ENCODE assay signal across 8 cellular contexts in the genomic region with DNA sequence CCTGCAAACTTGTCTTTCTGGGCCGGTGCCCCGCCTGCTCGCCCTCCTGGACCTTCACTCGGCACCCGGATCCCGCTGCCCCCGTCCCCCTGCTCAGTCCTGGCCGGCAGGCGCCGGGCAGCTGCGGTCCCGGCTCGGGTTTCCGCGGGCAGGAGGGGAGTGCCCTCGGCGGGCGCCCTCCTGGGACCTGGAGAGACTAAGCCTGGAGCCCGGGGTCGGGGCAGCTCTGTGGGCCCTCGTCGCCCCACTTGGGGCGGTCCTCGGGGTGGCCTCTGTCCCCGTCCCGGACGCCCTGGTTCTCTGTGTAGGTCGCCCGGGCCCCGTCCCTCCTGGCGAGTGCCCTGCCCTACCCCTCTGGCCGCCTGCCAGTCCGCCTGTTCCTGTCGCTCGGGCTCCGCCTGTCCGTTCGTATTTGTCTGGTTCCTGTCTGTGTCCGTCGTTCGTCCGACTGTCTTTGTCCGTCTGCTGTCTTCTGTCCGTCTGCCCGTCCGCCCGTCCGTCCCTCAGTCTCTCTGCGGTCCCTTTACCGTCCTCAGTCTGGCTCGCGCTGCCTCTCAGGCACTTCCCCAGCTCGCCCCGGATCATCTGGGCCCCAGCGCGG. TPM values are rescaled to one million over a fixed set of nuclear protein-coding genes. Genes with fewer than 3 reads are reported as not detected.
DNase-seq lines count a peak whose midpoint lies in the region; ATAC-seq and TF ChIP-seq lines count a peak whose summit lies in the region.

No MANE protein-coding gene starts in this region.

- peaks cover 2% of the 10 kb centered on the region for H3K36me3 Mint-ChIP-seq in T-helper 1 cell treated with Interleukin-12 subunit alpha and Interleukin-12 subunit beta and Interleukin-4 antibody, amounts not matched to agents 30 μg/mL and 1 μg/mL, for 36 hours (ENCODE audit: low read depth)
- no peaks in the 10 kb centered on the region for H3K36me3 Mint-ChIP-seq in activated CD4-positive, alpha-beta T cell treated with anti-CD3 and anti-CD28 coated beads, Interleukin-2, amount 10 ng/mL, durations not matched to agents 7 days and 5 days (ENCODE audit: low read depth)
- peaks cover 6% of the 10 kb centered on the region for H3K36me3 Mint-ChIP-seq in natural killer cell treated with Interleukin-12 subunit alpha and Interleukin-12 subunit beta and Interleukin-15 and Interleukin-18, amount 100 ng/mL, for 72 hours

- TF ChIP-seq CTCF in fibroblast of mammary gland (conservative IDR thresholded peaks at IDR 0.05; ENCODE audit: control insufficient read depth, insufficient read depth, low read depth, low read length) (no peak), GM13977 (IDR thresholded peaks at IDR 0.05; ENCODE audit: extremely low read depth, insufficient read depth, missing control alignments) (no peak)

- H3K4me1 Mint-ChIP-seq in T-helper 1 cell treated with Interleukin-12 subunit alpha and Interleukin-12 subunit beta and Interleukin-4 antibody, amounts not matched to agents 30 μg/mL and 1 μg/mL, for 36 hours (ENCODE audit: low read depth) = peaks cover 3% of the 10 kb centered on the region
- peaks cover 7% of the 10 kb centered on the region for H3K4me1 Mint-ChIP-seq in activated CD4-positive, alpha-beta T cell treated with anti-CD3 and anti-CD28 coated beads, Interleukin-2, amount 10 ng/mL, durations not matched to agents 7 days and 5 days
- peaks cover 6 to 8% of the 10 kb centered on the region in 2 donors for H3K4me1 Mint-ChIP-seq in natural killer cell treated with Interleukin-12 subunit alpha and Interleukin-12 subunit beta and Interleukin-15 and Interleukin-18, amount 100 ng/mL, for 72 hours (ENCODE audit: low read depth in 2 of 2)

- CTCF ChIA-PET in activated CD4-positive, alpha-beta T cell treated with anti-CD3 and anti-CD28 coated beads, Interleukin-2, amount 10 ng/mL, durations not matched to agents 7 days and 5 days (lab: Charles Lee) = interaction anchor here (1.4 kb wide), 1 partner anchor 10 kb away, joined by 3 read pairs; no protein-coding TSS in a partner anchor

- DNase-seq in T-helper 1 cell = no peak
- DNase-seq in LoVo (ENCODE audit: low spot score) = peak; percentile 77
- no peak for DNase-seq in activated CD4-positive, alpha-beta T cell treated with anti-CD3 and anti-CD28 coated beads, Interleukin-2, amount 10 ng/mL, durations not matched to agents 7 days and 5 days
- peak; percentile 47 for DNase-seq in fibroblast of mammary gland (ENCODE audit: low read depth)
- no peak for DNase-seq in natural killer cell treated with Interleukin-12 subunit alpha and Interleukin-12 subunit beta and Interleukin-15 and Interleukin-18, amount 100 ng/mL, for 72 hours (ENCODE audit: low spot score)
- no peak for DNase-seq in GM13977 (ENCODE audit: low spot score)
- no peak for DNase-seq in COLO829 (ENCODE audit: low spot score)

- peak; percentile 39 to 61 for ATAC-seq in natural killer cell treated with Interleukin-12 subunit alpha and Interleukin-12 subunit beta and Interleukin-15 and Interleukin-18, amount 100 ng/mL, for 72 hours

- H3K9me3 Mint-ChIP-seq in T-helper 1 cell treated with Interleukin-12 subunit alpha and Interleukin-12 subunit beta and Interleukin-4 antibody, amounts not matched to agents 30 μg/mL and 1 μg/mL, for 36 hours = no peaks in the 10 kb centered on the region
- no peaks in the 10 kb centered on the region for H3K9me3 Mint-ChIP-seq in activated CD4-positive, alpha-beta T cell treated with anti-CD3 and anti-CD28 coated beads, Interleukin-2, amount 10 ng/mL, durations not matched to agents 7 days and 5 days
- no peaks in the 10 kb centered on the region for H3K9me3 Mint-ChIP-seq in natural killer cell treated with Interleukin-12 subunit alpha and Interleukin-12 subunit beta and Interleukin-15 and Interleukin-18, amount 100 ng/mL, for 72 hours

- H3K27me3 Mint-ChIP-seq in T-helper 1 cell treated with Interleukin-12 subunit alpha and Interleukin-12 subunit beta and Interleukin-4 antibody, amounts not matched to agents 30 μg/mL and 1 μg/mL, for 36 hours (ENCODE audit: low read depth) = peaks cover 76% of the 10 kb centered on the region
- H3K27me3 Mint-ChIP-seq in activated CD4-positive, alpha-beta T cell treated with anti-CD3 and anti-CD28 coated beads, Interleukin-2, amount 10 ng/mL, durations not matched to agents 7 days and 5 days = peaks cover 61% of the 10 kb centered on the region
- peaks cover 58 to 59% of the 10 kb centered on the region in 2 donors for H3K27me3 Mint-ChIP-seq in natural killer cell treated with Interleukin-12 subunit alpha and Interleukin-12 subunit beta and Interleukin-15 and Interleukin-18, amount 100 ng/mL, for 72 hours

- POLR2A ChIA-PET in activated CD4-positive, alpha-beta T cell treated with anti-CD3 and anti-CD28 coated beads, Interleukin-2, amount 10 ng/mL, durations not matched to agents 7 days and 5 days (lab: Charles Lee) = no interaction called here

- no peak overlapping the region for H3K27ac Mint-ChIP-seq in T-helper 1 cell treated with Interleukin-12 subunit alpha and Interleukin-12 subunit beta and Interleukin-4 antibody, amounts not matched to agents 30 μg/mL and 1 μg/mL, for 36 hours
- H3K27ac Mint-ChIP-seq in activated CD4-positive, alpha-beta T cell treated with anti-CD3 and anti-CD28 coated beads, Interleukin-2, amount 10 ng/mL, durations not matched to agents 7 days and 5 days = no peak overlapping the region
- no peak overlapping the region for H3K27ac Mint-ChIP-seq in natural killer cell treated with Interleukin-12 subunit alpha and Interleukin-12 subunit beta and Interleukin-15 and Interleukin-18, amount 100 ng/mL, for 72 hours

- H3K4me3 Mint-ChIP-seq in T-helper 1 cell treated with Interleukin-12 subunit alpha and Interleukin-12 subunit beta and Interleukin-4 antibody, amounts not matched to agents 30 μg/mL and 1 μg/mL, for 36 hours = peak overlapping the region; percentile 90
- H3K4me3 Mint-ChIP-seq in activated CD4-positive, alpha-beta T cell treated with anti-CD3 and anti-CD28 coated beads, Interleukin-2, amount 10 ng/mL, durations not matched to agents 7 days and 5 days = peak overlapping the region; percentile 76
- H3K4me3 Mint-ChIP-seq in natural killer cell treated with Interleukin-12 subunit alpha and Interleukin-12 subunit beta and Interleukin-15 and Interleukin-18, amount 100 ng/mL, for 72 hours = peak overlapping the region; percentile 93

- in situ Hi-C loops in GM13977 (cut with MboI; ENCODE audit: low pct_unique_long_range_greater_than_20kb, low sequenced_read_pairs, unreplicated experiment) = no loop called here

- peak overlapping the region; percentile 77 for H3K4me3 ChIP-seq in fibroblast of mammary gland (ENCODE audit: control insufficient read depth, low read depth, low read length)

RNA-seq across cellular contexts. Expression of a gene that starts 0.5 kb away (rescaled TPM):
- under 1 TPM in 1 of 2 experiments, not detected in 1; 0.20 TPM for total RNA-seq in activated CD4-positive, alpha-beta T cell treated with anti-CD3 and anti-CD28 coated beads, Interleukin-2, amount 10 ng/mL, durations not matched to agents 7 days and 5 days
- total RNA-seq in natural killer cell treated with Interleukin-12 subunit alpha and Interleukin-12 subunit beta and Interleukin-15 and Interleukin-18, amount 100 ng/mL, for 72 hours = under 1 TPM; 0.19 to 0.56 TPM

RNA-seq across cellular contexts. Expression of a gene that starts 40.6 kb away (rescaled TPM):
- total RNA-seq in activated CD4-positive, alpha-beta T cell treated with anti-CD3 and anti-CD28 coated beads, Interleukin-2, amount 10 ng/mL, durations not matched to agents 7 days and 5 days = not detected
- total RNA-seq in natural killer cell treated with Interleukin-12 subunit alpha and Interleukin-12 subunit beta and Interleukin-15 and Interleukin-18, amount 100 ng/mL, for 72 hours = not detected

Comparison
In these comparisons a context has a peak if more than half of its experiments do, and no peak if none do; other contexts are left out.
1. DNase-seq: peak in LoVo (single experiment) and fibroblast of mammary gland (single experiment); none in T-helper 1 cell (0 of 5), activated CD4-positive, alpha-beta T cell treated with anti-CD3 and anti-CD28 coated beads, Interleukin-2, amount 10 ng/mL, durations not matched to agents 7 days and 5 days (single experiment), natural killer cell treated with Interleukin-12 subunit alpha and Interleukin-12 subunit beta and Interleukin-15 and Interleukin-18, amount 100 ng/mL, for 72 hours (single experiment), GM13977 (single experiment) and COLO829 (single experiment).
2. Peak in every context shown above with its lines, with median percentiles within 50 percentile points of each other: H3K4me3 Mint-ChIP-seq.